ENCODE assay signal across 1 cellular context in the genomic region with DNA sequence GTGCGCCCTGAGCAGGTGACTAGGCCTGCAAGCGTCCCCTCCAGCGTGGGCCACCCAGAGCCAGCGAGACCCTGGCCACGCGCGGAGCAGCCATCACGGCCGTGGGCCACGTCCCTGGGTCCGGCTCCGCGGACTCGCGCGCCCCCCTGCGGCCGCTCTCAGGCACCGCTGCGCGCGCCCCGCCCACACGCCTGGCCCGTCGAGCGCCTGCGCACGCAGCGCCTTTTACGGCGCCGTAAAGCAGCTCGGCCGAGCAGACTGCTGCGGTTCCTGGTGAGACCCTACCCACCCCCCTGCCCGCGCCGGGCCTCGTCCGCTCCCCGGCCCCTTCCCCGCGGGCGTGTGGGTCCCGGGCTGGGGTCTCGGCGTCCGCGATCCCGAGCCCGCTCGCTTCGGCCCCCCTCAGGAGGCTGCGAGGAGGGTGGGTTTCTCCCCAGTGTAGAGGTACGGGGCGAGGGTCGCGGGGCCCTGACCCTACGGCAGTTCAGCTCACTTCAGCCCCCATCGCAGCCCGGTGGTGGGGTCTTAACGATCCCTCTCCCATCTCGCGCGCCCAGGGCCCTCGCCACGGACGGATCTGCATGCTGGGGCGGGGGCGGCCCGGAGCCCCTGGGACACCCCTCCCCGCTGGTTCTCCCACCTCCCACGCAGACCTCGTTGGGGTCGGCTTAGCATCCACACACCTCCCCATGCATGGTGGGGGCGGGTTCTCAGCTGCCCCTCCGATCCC.
TF ChIP-seq lines count a peak whose summit lies in the region.

A gene (plus strand): TSS at position 228 of the 730 bp plus-strand sequence. CDS start 1,421 bp downstream, outside the sequence.

TF ChIP-seq in HepG2, 621 proteins besides CTCF, POLR2A, EP300 and RAD21 (continued from another document and continues in another):
- TF ChIP-seq, protein P1, sequence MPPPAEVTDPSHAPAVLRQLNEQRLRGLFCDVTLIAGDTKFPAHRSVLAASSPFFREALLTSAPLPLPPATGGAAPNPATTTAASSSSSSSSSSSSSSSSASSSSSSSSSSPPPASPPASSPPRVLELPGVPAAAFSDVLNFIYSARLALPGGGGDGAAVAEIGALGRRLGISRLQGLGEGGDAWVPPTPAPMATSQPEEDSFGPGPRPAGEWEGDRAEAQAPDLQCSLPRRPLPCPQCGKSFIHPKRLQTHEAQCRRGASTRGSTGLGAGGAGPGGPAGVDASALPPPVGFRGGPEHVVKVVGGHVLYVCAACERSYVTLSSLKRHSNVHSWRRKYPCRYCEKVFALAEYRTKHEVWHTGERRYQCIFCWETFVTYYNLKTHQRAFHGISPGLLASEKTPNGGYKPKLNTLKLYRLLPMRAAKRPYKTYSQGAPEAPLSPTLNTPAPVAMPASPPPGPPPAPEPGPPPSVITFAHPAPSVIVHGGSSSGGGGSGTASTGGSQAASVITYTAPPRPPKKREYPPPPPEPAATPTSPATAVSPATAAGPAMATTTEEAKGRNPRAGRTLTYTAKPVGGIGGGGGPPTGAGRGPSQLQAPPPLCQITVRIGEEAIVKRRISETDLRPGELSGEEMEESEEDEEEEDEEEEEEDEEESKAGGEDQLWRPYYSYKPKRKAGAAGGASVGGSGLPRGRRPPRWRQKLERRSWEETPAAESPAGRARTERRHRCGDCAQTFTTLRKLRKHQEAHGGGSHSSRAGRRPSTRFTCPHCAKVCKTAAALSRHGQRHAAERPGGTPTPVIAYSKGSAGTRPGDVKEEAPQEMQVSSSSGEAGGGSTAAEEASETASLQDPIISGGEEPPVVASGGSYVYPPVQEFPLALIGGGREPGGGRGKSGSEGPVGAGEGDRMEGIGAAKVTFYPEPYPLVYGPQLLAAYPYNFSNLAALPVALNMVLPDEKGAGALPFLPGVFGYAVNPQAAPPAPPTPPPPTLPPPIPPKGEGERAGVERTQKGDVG (CRISPR knock-in tag; IDR thresholded peaks at IDR 0.05; ENCODE audit: borderline replicate concordance): no peak; the same call in 1 of the 2 replicates
- TF ChIP-seq ZNF136 (CRISPR knock-in tag; IDR thresholded peaks at IDR 0.05; ENCODE audit: low read depth) (no peak), ONECUT2 (CRISPR knock-in tag; IDR thresholded peaks at IDR 0.05) (no peak), HES4 (CRISPR knock-in tag; IDR thresholded peaks at IDR 0.05; ENCODE audit: borderline replicate concordance) (peak; percentile 66; the same call in 1 of the 2 replicates), KMT2A (CRISPR knock-in tag; IDR thresholded peaks at IDR 0.05) (no peak), ZNF891 (CRISPR knock-in tag; IDR thresholded peaks at IDR 0.05) (no peak), SALL2 (CRISPR knock-in tag; IDR thresholded peaks at IDR 0.05) (peak; percentile 79; the same call in 1 of the 2 replicates), PHF20 (CRISPR knock-in tag; IDR thresholded peaks at IDR 0.05) (peak; percentile 71), ZNF207 (IDR thresholded peaks at IDR 0.05; ENCODE audit: borderline replicate concordance) (no peak), ZNF263 (CRISPR knock-in tag; IDR thresholded peaks at IDR 0.05) (no peak), ZMYM2 (CRISPR knock-in tag; IDR thresholded peaks at IDR 0.05) (no peak), ZFP36 (IDR thresholded peaks at IDR 0.05; ENCODE audit: borderline replicate concordance, low read depth, low read length, partially characterized antibody) (no peak), KMT2B (CRISPR knock-in tag; IDR thresholded peaks at IDR 0.05) (no peak), ZNF670 (CRISPR knock-in tag; IDR thresholded peaks at IDR 0.05; ENCODE audit: borderline replicate concordance) (no peak), DNMT3B (CRISPR knock-in tag; conservative IDR thresholded peaks at IDR 0.05) (no peak), ZNF678 (CRISPR knock-in tag; IDR thresholded peaks at IDR 0.05) (no peak), TMF1 (CRISPR knock-in tag; IDR thresholded peaks at IDR 0.05; ENCODE audit: low read depth) (no peak), SOX6 (IDR thresholded peaks at IDR 0.05) (no peak), SOX6 (CRISPR knock-in tag; IDR thresholded peaks at IDR 0.05) (no peak; the same call in none of the 2 replicates), MED13 (CRISPR knock-in tag; IDR thresholded peaks at IDR 0.05) (no peak), RARG (CRISPR knock-in tag; IDR thresholded peaks at IDR 0.05; ENCODE audit: low read depth) (no peak), ZNF605 (CRISPR knock-in tag; IDR thresholded peaks at IDR 0.05) (no peak)
- TF ChIP-seq, protein P2, sequence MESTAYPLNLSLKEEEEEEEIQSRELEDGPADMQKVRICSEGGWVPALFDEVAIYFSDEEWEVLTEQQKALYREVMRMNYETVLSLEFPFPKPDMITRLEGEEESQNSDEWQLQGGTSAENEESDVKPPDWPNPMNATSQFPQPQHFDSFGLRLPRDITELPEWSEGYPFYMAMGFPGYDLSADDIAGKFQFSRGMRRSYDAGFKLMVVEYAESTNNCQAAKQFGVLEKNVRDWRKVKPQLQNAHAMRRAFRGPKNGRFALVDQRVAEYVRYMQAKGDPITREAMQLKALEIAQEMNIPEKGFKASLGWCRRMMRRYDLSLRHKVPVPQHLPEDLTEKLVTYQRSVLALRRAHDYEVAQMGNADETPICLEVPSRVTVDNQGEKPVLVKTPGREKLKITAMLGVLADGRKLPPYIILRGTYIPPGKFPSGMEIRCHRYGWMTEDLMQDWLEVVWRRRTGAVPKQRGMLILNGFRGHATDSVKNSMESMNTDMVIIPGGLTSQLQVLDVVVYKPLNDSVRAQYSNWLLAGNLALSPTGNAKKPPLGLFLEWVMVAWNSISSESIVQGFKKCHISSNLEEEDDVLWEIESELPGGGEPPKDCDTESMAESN (CRISPR knock-in tag; conservative IDR thresholded peaks at IDR 0.05): peak; percentile 66; the same call in 1 of the 2 replicates
- TF ChIP-seq, protein P3, sequence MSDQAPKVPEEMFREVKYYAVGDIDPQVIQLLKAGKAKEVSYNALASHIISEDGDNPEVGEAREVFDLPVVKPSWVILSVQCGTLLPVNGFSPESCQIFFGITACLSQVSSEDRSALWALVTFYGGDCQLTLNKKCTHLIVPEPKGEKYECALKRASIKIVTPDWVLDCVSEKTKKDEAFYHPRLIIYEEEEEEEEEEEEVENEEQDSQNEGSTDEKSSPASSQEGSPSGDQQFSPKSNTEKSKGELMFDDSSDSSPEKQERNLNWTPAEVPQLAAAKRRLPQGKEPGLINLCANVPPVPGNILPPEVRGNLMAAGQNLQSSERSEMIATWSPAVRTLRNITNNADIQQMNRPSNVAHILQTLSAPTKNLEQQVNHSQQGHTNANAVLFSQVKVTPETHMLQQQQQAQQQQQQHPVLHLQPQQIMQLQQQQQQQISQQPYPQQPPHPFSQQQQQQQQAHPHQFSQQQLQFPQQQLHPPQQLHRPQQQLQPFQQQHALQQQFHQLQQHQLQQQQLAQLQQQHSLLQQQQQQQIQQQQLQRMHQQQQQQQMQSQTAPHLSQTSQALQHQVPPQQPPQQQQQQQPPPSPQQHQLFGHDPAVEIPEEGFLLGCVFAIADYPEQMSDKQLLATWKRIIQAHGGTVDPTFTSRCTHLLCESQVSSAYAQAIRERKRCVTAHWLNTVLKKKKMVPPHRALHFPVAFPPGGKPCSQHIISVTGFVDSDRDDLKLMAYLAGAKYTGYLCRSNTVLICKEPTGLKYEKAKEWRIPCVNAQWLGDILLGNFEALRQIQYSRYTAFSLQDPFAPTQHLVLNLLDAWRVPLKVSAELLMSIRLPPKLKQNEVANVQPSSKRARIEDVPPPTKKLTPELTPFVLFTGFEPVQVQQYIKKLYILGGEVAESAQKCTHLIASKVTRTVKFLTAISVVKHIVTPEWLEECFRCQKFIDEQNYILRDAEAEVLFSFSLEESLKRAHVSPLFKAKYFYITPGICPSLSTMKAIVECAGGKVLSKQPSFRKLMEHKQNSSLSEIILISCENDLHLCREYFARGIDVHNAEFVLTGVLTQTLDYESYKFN (CRISPR knock-in tag; conservative IDR thresholded peaks at IDR 0.05): no peak
- TF ChIP-seq, protein P4, sequence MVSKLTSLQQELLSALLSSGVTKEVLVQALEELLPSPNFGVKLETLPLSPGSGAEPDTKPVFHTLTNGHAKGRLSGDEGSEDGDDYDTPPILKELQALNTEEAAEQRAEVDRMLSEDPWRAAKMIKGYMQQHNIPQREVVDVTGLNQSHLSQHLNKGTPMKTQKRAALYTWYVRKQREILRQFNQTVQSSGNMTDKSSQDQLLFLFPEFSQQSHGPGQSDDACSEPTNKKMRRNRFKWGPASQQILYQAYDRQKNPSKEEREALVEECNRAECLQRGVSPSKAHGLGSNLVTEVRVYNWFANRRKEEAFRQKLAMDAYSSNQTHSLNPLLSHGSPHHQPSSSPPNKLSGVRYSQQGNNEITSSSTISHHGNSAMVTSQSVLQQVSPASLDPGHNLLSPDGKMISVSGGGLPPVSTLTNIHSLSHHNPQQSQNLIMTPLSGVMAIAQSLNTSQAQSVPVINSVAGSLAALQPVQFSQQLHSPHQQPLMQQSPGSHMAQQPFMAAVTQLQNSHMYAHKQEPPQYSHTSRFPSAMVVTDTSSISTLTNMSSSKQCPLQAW (CRISPR knock-in tag; IDR thresholded peaks at IDR 0.05): peak; percentile 26; the same call in 1 of the 2 replicates
- TF ChIP-seq, protein P5, sequence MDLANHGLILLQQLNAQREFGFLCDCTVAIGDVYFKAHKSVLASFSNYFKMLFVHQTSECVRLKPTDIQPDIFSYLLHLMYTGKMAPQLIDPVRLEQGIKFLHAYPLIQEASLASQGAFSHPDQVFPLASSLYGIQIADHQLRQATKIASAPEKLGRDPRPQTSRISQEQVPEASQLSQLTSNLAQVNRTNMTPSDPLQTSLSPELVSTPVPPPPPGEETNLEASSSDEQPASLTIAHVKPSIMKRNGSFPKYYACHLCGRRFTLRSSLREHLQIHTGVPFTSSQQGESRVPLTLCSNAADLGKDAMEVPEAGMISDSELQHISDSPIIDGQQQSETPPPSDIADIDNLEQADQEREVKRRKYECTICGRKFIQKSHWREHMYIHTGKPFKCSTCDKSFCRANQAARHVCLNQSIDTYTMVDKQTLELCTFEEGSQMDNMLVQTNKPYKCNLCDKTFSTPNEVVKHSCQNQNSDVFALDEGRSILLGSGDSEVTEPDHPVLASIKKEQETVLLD (CRISPR knock-in tag; IDR thresholded peaks at IDR 0.05; ENCODE audit: low read depth): no peak
- TF ChIP-seq, protein P6, sequence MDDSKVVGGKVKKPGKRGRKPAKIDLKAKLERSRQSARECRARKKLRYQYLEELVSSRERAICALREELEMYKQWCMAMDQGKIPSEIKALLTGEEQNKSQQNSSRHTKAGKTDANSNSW (CRISPR knock-in tag; IDR thresholded peaks at IDR 0.05; ENCODE audit: borderline replicate concordance): peak; percentile 55; the same call in 1 of the 2 replicates
- TF ChIP-seq, protein P7, sequence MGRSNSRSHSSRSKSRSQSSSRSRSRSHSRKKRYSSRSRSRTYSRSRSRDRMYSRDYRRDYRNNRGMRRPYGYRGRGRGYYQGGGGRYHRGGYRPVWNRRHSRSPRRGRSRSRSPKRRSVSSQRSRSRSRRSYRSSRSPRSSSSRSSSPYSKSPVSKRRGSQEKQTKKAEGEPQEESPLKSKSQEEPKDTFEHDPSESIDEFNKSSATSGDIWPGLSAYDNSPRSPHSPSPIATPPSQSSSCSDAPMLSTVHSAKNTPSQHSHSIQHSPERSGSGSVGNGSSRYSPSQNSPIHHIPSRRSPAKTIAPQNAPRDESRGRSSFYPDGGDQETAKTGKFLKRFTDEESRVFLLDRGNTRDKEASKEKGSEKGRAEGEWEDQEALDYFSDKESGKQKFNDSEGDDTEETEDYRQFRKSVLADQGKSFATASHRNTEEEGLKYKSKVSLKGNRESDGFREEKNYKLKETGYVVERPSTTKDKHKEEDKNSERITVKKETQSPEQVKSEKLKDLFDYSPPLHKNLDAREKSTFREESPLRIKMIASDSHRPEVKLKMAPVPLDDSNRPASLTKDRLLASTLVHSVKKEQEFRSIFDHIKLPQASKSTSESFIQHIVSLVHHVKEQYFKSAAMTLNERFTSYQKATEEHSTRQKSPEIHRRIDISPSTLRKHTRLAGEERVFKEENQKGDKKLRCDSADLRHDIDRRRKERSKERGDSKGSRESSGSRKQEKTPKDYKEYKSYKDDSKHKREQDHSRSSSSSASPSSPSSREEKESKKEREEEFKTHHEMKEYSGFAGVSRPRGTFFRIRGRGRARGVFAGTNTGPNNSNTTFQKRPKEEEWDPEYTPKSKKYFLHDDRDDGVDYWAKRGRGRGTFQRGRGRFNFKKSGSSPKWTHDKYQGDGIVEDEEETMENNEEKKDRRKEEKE (IDR thresholded peaks at IDR 0.05): no peak
- TF ChIP-seq, protein P8, sequence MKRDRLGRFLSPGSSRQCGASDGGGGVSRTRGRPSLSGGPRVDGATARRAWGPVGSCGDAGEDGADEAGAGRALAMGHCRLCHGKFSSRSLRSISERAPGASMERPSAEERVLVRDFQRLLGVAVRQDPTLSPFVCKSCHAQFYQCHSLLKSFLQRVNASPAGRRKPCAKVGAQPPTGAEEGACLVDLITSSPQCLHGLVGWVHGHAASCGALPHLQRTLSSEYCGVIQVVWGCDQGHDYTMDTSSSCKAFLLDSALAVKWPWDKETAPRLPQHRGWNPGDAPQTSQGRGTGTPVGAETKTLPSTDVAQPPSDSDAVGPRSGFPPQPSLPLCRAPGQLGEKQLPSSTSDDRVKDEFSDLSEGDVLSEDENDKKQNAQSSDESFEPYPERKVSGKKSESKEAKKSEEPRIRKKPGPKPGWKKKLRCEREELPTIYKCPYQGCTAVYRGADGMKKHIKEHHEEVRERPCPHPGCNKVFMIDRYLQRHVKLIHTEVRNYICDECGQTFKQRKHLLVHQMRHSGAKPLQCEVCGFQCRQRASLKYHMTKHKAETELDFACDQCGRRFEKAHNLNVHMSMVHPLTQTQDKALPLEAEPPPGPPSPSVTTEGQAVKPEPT (CRISPR knock-in tag; IDR thresholded peaks at IDR 0.05; ENCODE audit: low read depth): 0 out of 2 replicates have a peak, but pooled peaks have one; percentile 50
